ENCODE assay signal across 10 cellular contexts in the genomic region with DNA sequence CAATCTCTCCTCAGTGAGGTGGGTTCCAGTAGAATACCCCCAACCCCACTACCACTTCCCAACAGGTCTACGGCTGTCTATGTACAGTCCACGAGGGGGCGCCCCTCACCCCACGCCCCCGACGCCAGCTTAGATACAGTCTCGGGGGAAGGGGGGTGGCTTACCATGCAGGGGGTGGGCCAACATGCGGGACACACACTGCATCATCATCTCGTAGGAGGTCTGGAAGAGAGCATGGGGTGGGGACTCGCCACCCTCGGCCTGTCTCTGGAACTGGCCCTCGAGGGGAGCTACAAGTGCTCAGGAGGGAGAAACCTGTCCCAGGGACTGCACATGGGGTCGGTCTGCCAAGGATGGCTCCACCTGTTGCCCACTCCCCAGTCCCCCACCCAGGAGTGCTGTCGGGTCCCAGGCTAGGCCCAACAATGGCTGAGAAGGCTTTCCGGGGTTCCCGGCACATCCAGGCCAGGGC. TPM values are rescaled to one million over a fixed set of nuclear protein-coding genes. Genes with fewer than 3 reads are reported as not detected.
DNase-seq lines count a peak whose midpoint lies in the region; ATAC-seq, FAIRE-seq and TF ChIP-seq lines count a peak whose summit lies in the region.
"Had no signal": no experiment of that assay in that cellular context is flagged by ENCODE, and none has a peak within 500 bp of the region (broad histone marks: within the 10 kb centered on the region; RNA-seq: fewer than 3 reads in every experiment).

No MANE protein-coding gene starts in this region.

- no peak overlapping the region for H2BK20ac ChIP-seq in H9 (ENCODE audit: low read depth, low read length, poor library complexity, severe bottlenecking)

- H3K4ac ChIP-seq in H9 (ENCODE audit: low read depth, low read length) (no peak overlapping the region), mesendoderm (ENCODE audit: low read depth, low read length) (no peak overlapping the region)

- no peak overlapping the region for H2AFZ ChIP-seq in H9 (ENCODE audit: low read length)
- H2AFZ ChIP-seq in K562 (ENCODE audit: low read depth, low read length): no peak overlapping the region

- BruUV-seq in K562 (replicated peaks; lab: Mats Ljungman, UMichigan): no TSS peak

- peak; percentile 58 for FAIRE-seq in K562 (lab: Jason Lieb, UNC)
- FAIRE-seq: G401.6 had no signal

- no peak overlapping the region for H2BK12ac ChIP-seq in H9 (ENCODE audit: insufficient read length, low read depth, low read length)

- no peak for TF ChIP-seq EP300 in K562 (IDR thresholded peaks at IDR 0.05; ENCODE audit: low read length)

- H3K9ac ChIP-seq in H9 (ENCODE audit: extremely low read depth, insufficient read length, low read length) (no peak overlapping the region), K562 (ENCODE audit: insufficient read depth in 1 of 2, low read depth in 2 of 2, low read length in 2 of 2) (peak overlapping the region in 1 of 2 experiments; percentile 29; a peak in 1 of 4 replicates), mesendoderm (ENCODE audit: low read length) (no peak overlapping the region)

- H3K4me2 ChIP-seq in H9 (ENCODE audit: insufficient read depth, insufficient read length, low read length) (no peak overlapping the region), K562 (ENCODE audit: insufficient read depth, low read length) (no peak overlapping the region), mesendoderm (ENCODE audit: low read length) (no peak overlapping the region)

- H4K20me1 ChIP-seq in H9 (ENCODE audit: control insufficient read depth, insufficient read depth, insufficient read length) (no peaks in the 10 kb centered on the region), K562 (replicated peaks; ENCODE audit: control insufficient read depth, insufficient read depth, low read length) (peaks cover 38% of the 10 kb centered on the region)

- H3K23ac ChIP-seq in H9 (ENCODE audit: insufficient read length, low read depth, low read length) (no peak overlapping the region), mesendoderm (ENCODE audit: low read length) (no peak overlapping the region)

- H3K36me3 Mint-ChIP-seq in H9 (ENCODE audit: insufficient read depth in 1 of 3, low read depth in 3 of 3): peaks cover 51 to 76% (median 68%) of the 10 kb centered on the region in 3 experiments; a peak in 6 of 7 replicates

- H3K4me1 ChIP-seq in H9 (ENCODE audit: insufficient read depth, low read length) (peaks cover 5% of the 10 kb centered on the region; the same call in 1 of the 2 replicates), K562 (replicated peaks in 1 of 2; ENCODE audit: control insufficient read depth in 2 of 2, insufficient read depth in 2 of 2, low read length in 2 of 2) (peaks cover 2 to 9% of the 10 kb centered on the region in 2 experiments; a peak in 4 of 5 replicates), mesendoderm (ENCODE audit: control insufficient read depth, low read depth, low read length) (no peaks in the 10 kb centered on the region)

- no peaks in the 10 kb centered on the region for H3K9me3 Mint-ChIP-seq in H9

- no peaks in the 10 kb centered on the region for H3K27me3 Mint-ChIP-seq in H9 (ENCODE audit: low read depth)

- H3K18ac ChIP-seq in H9 (ENCODE audit: insufficient read length, low read depth, low read length): no peak overlapping the region
- H3K18ac ChIP-seq in mesendoderm (ENCODE audit: low read length): no peak overlapping the region

- POLR2A ChIA-PET in K562 (lab: Yijun Ruan, JAX): interaction anchor here (0.6 to 1.1 kb wide), 7 partner anchors 9 to 1270 kb away, joined by 3 read pairs; no protein-coding TSS in a partner anchor

- no peak overlapping the region for H2BK120ac ChIP-seq in H9 (ENCODE audit: low read depth, low read length, poor library complexity, severe bottlenecking)
- H2BK120ac ChIP-seq in mesendoderm (ENCODE audit: low read depth, low read length): no peak overlapping the region

- CTCF ChIA-PET in K562 (lab: Yijun Ruan, JAX; ENCODE audit: low intra/inter-chr PET ratio): no interaction called here

- H3K36me3 ChIP-seq in K562 (ENCODE audit: control insufficient read depth, insufficient read depth, low read length) (peaks cover 97% of the 10 kb centered on the region), mesendoderm (ENCODE audit: control insufficient read depth, insufficient read depth, low read length) (peaks cover 37% of the 10 kb centered on the region)

- intact Hi-C loops in K562 (cut with micrococcal nuclease): loop anchor here (1.0 kb wide), 1 partner anchor 41 kb away; no protein-coding TSS in a partner anchor

- peak in 1 of 2 experiments; percentile 34; a peak in 3 of 4 replicates for TF ChIP-seq RAD21 in K562 (CRISPR knock-in tag; conservative IDR thresholded peaks at IDR 0.05 in 1 of 2, IDR thresholded peaks at IDR 0.05 in 1 of 2)

- H3K27me3 ChIP-seq in H9 (ENCODE audit: insufficient read depth, low read length) (no peaks in the 10 kb centered on the region), K562 (ENCODE audit: control insufficient read depth in 2 of 2, insufficient read depth in 2 of 2, low read length in 2 of 2) (no peaks in the 10 kb centered on the region), mesendoderm (ENCODE audit: insufficient read depth, low read length, poor library complexity) (no peaks in the 10 kb centered on the region)

- H4K5ac ChIP-seq in H9 (ENCODE audit: insufficient read length, low read depth, low read length) (no peak overlapping the region), mesendoderm (ENCODE audit: low read length) (no peak overlapping the region)

- H3K79me1 ChIP-seq in H9 (ENCODE audit: insufficient read depth, low read depth, low read length, poor library complexity, severe bottlenecking): peaks cover 3% of the 10 kb centered on the region
- H3K79me1 ChIP-seq in mesendoderm (ENCODE audit: low read length): peaks cover 27% of the 10 kb centered on the region

- H2BK5ac ChIP-seq in H9 (ENCODE audit: insufficient read length, low read length) (no peak overlapping the region), mesendoderm (ENCODE audit: low read length) (no peak overlapping the region)

- no peak overlapping the region for H3T11ph ChIP-seq in H9 (ENCODE audit: low read length)

- no peak overlapping the region; a peak in 1 of 7 replicates for H3K27ac Mint-ChIP-seq in H9

- H3K9me3 ChIP-seq in H9 (ENCODE audit: control insufficient read depth, low read depth, low read length): no peaks in the 10 kb centered on the region
- H3K9me3 ChIP-seq in K562 (replicated peaks; ENCODE audit: control insufficient read depth, insufficient read depth, low read depth, low read length): no peaks in the 10 kb centered on the region

- peaks cover 25 to 28% of the 10 kb centered on the region in 2 experiments for H3K4me1 Mint-ChIP-seq in H9

- in situ Hi-C loops in K562 (cut with MboI): no loop called here

- no peak for TF ChIP-seq POLR2A in K562 (conservative IDR thresholded peaks at IDR 0.05)

- H3K4me3 ChIP-seq in AG09309 (ENCODE audit: control insufficient read depth, low read depth, low read length) (no peak overlapping the region), K562 (no peak overlapping the region), mesendoderm (ENCODE audit: low read length) (no peak overlapping the region)

- peak; percentile 48 for TF ChIP-seq CTCF in AG09309 (IDR thresholded peaks at IDR 0.05; ENCODE audit: control insufficient read depth, insufficient read depth, low read depth, low read length, missing control alignments)
- TF ChIP-seq CTCF in H9 (conservative IDR thresholded peaks at IDR 0.05): peak; percentile 71
- TF ChIP-seq CTCF in K562 (IDR thresholded peaks at IDR 0.05 in 2 of 3, conservative IDR thresholded peaks at IDR 0.05 in 1 of 3; ENCODE audit: insufficient read depth in 2 of 3, low read depth in 1 of 3, low read length in 3 of 3): peak; percentile 65 to 82 (median 76)

- H3K79me2 ChIP-seq in H9 (ENCODE audit: insufficient read depth, low read length): peaks cover 18% of the 10 kb centered on the region; the same call in 1 of the 2 replicates
- peaks cover 35% of the 10 kb centered on the region for H3K79me2 ChIP-seq in K562 (ENCODE audit: control insufficient read depth, insufficient read depth, low read length)
- peaks cover 36% of the 10 kb centered on the region for H3K79me2 ChIP-seq in mesendoderm (ENCODE audit: control insufficient read depth, insufficient read depth, low read length)

- H2AK5ac ChIP-seq in H9 (ENCODE audit: insufficient read length, low read length) (no peak overlapping the region), mesendoderm (ENCODE audit: low read length) (no peak overlapping the region)

- ATAC-seq in K562: peak; percentile 83
- ATAC-seq in GM18907 (IDR thresholded peaks at IDR 0.05; ENCODE audit: unreplicated experiment): no peak
- no peak for ATAC-seq in HG02623 (IDR thresholded peaks at IDR 0.05; ENCODE audit: unreplicated experiment)

- no CpG with 5 or more reads among the region's 16 CpGs for WGBS in H9 (ENCODE audit: extremely low coverage, insufficient read length, low lambda C conversion rate)
- 64% methylated on average over 15 of the region's 16 CpGs for WGBS in K562 (ENCODE audit: insufficient coverage, low coverage, missing lambda C conversion rate)
- no CpG with 5 or more reads among the region's 16 CpGs for WGBS in mesendoderm (ENCODE audit: extremely low coverage, insufficient coverage, low lambda C conversion rate)

- H2BK15ac ChIP-seq in H9 (ENCODE audit: low read depth, low read length) (no peak overlapping the region), mesendoderm (replicated peaks; ENCODE audit: low read depth) (no peak overlapping the region)

- DNase-seq in AG09309 (ENCODE audit: low read depth): no peak
- peak; percentile 61 for DNase-seq in H9
- peak; percentile 67 to 83 (median 80) for DNase-seq in K562 (ENCODE audit: extremely low read depth in 1 of 4, low spot score in 3 of 4)
- DNase-seq in mesendoderm: peak; percentile 67
- DNase-seq in COR-L47 (lab: John Stamatoyannopoulos, UW): no peak
- DNase-seq in occipital lobe (lab: John Stamatoyannopoulos, UW): no peak
- DNase-seq: NCI-H146 had no signal

- H3K23me2 ChIP-seq in H9 (ENCODE audit: insufficient read length, low read depth, low read length, poor library complexity, severe bottlenecking): no peaks in the 10 kb centered on the region

- H3K9me1 ChIP-seq in K562 (ENCODE audit: control insufficient read depth, insufficient read depth, low read length): peaks cover 8% of the 10 kb centered on the region

- H3K56ac ChIP-seq in H9 (ENCODE audit: insufficient read length, low read depth, low read length): no peak overlapping the region
- H3K56ac ChIP-seq in mesendoderm (ENCODE audit: low read length): no peak overlapping the region

- H4K8ac ChIP-seq in H9 (replicated peaks; ENCODE audit: insufficient read length, low read depth, low read length) (no peak overlapping the region), mesendoderm (ENCODE audit: low read depth, low read length) (no peak overlapping the region)

- no peak overlapping the region for H3K4me3 Mint-ChIP-seq in H9

- H3K14ac ChIP-seq in H9 (ENCODE audit: insufficient read depth, low read length): no peak overlapping the region

- H3K27ac ChIP-seq in H9 (ENCODE audit: insufficient read length, low read depth, low read length) (no peak overlapping the region), K562 (ENCODE audit: extremely low read depth, low read depth, low read length) (no peak overlapping the region), mesendoderm (ENCODE audit: low read depth, low read length) (no peak overlapping the region)

- no peak overlapping the region for H4K91ac ChIP-seq in H9 (ENCODE audit: insufficient read length, low read depth, low read length)

RNA-seq across cellular contexts. Expression of a gene that starts 8.5 kb away (rescaled TPM):
- total RNA-seq in H9 (2021) (200 and 205 TPM in 2 replicates), K562 (2014; rRNA removed) (118 and 148 TPM in 2 replicates), K562 (2014; rRNA removed; fragmentation: Illumina TruSeq; extraction: Trizol) (98.3 and 112 TPM in 2 replicates), K562 (2015; rRNA removed; fragmentation: Illumina TruSeq; extraction: Trizol) (114 and 122 TPM in 2 replicates), K562 (2021) (153 and 161 TPM in 2 replicates), occipital lobe (133 TPM)
- total RNA-seq in K562 (2011; cell fraction: chromatin; rRNA removed; ENCODE audit: low replicate concordance): 102 and 218 TPM in 2 replicates
- total RNA-seq in K562 (2011; cell fraction: nucleolus; rRNA removed): 162 and 195 TPM in 2 replicates
- 126 and 134 TPM in 2 replicates for total RNA-seq in K562 (2011; cell fraction: nucleoplasm; rRNA removed)
- polyA plus RNA-seq in K562 (2011; rRNA removed) (135 and 137 TPM in 2 replicates), K562 (2014; fragmentation: Illumina TruSeq; extraction: Trizol) (125 and 128 TPM in 2 replicates), K562 (2014; fragmentation: Nextera tagmentation; extraction: Ambion mirVana) (10 to 100 TPM in 1 of 2 experiments, 1 to 10 TPM in 1; 7.9 to 14.1 TPM), K562 (2014; rRNA removed) (102 and 116 TPM in 2 replicates)
- 156 and 157 TPM in 2 replicates for polyA plus RNA-seq in K562 (2011; cell fraction: cytosol; rRNA removed)
- polyA plus RNA-seq in K562 (2011; cell fraction: nucleus; rRNA removed): 338 and 345 TPM in 2 replicates
- 148 and 189 TPM in 2 replicates for polyA plus RNA-seq in K562 (2012)
- 101 and 125 TPM in 2 replicates for polyA minus RNA-seq in K562 (2011; rRNA and poly(A)+ RNA removed)
- polyA minus RNA-seq in K562 (2011; cell fraction: cytosol; rRNA and poly(A)+ RNA removed): 65.4 and 66.7 TPM in 2 replicates
- 139 and 166 TPM in 2 replicates for polyA minus RNA-seq in K562 (2011; cell fraction: nucleus; rRNA and poly(A)+ RNA removed)
- 117 TPM for polyA plus RNA-seq in mesendoderm (2013, experiment 1 of 2)
- polyA plus RNA-seq in mesendoderm (2013, experiment 2 of 2): 118 TPM

RNA-seq across cellular contexts. Expression of a gene that starts 23.0 kb away (rescaled TPM):
- total RNA-seq in H9 (2021) (not detected in 2 replicates), K562 (2014; rRNA removed) (0.12 and 0.18 TPM in 2 replicates), K562 (2014; rRNA removed; fragmentation: Illumina TruSeq; extraction: Trizol) (not detected in 2 replicates), K562 (2015; rRNA removed; fragmentation: Illumina TruSeq; extraction: Trizol) (not detected in 2 replicates), K562 (2021) (0.18 TPM in 1 of 2 replicates, not detected in the other), occipital lobe (0.78 TPM)
- total RNA-seq in K562 (2011; cell fraction: chromatin; rRNA removed; ENCODE audit: low replicate concordance): 0.42 TPM in 1 of 2 replicates, not detected in the other
- total RNA-seq in K562 (2011; cell fraction: nucleolus; rRNA removed): 0.33 TPM in 1 of 2 replicates, not detected in the other
- total RNA-seq in K562 (2011; cell fraction: nucleoplasm; rRNA removed): 0.15 and 0.84 TPM in 2 replicates
- polyA plus RNA-seq in K562 (2011; rRNA removed) (0.06 TPM in 1 of 2 replicates, not detected in the other), K562 (2014; fragmentation: Illumina TruSeq; extraction: Trizol) (0.08 TPM in 1 of 2 replicates, not detected in the other), K562 (2014; fragmentation: Nextera tagmentation; extraction: Ambion mirVana) (not detected), K562 (2014; rRNA removed) (0.54 TPM in 1 of 2 replicates, not detected in the other)
- polyA plus RNA-seq in K562 (2011; cell fraction: cytosol; rRNA removed): not detected in 2 replicates
- polyA plus RNA-seq in K562 (2011; cell fraction: nucleus; rRNA removed): 0.06 and 0.13 TPM in 2 replicates
- polyA plus RNA-seq in K562 (2012): 0.10 and 0.64 TPM in 2 replicates
- polyA minus RNA-seq in K562 (2011; rRNA and poly(A)+ RNA removed): not detected in 2 replicates
- not detected in 2 replicates for polyA minus RNA-seq in K562 (2011; cell fraction: cytosol; rRNA and poly(A)+ RNA removed)
- 0.33 TPM in 1 of 2 replicates, not detected in the other for polyA minus RNA-seq in K562 (2011; cell fraction: nucleus; rRNA and poly(A)+ RNA removed)
- not detected for polyA plus RNA-seq in mesendoderm (2013, experiment 1 of 2)
- not detected for polyA plus RNA-seq in mesendoderm (2013, experiment 2 of 2)

RNA-seq across cellular contexts. Expression of a gene that starts 27.9 kb away (rescaled TPM):
- total RNA-seq in H9 (2021): 0.09 and 0.13 TPM in 2 replicates
- total RNA-seq in K562 (2011; cell fraction: chromatin; rRNA removed; ENCODE audit: low replicate concordance): 0.30 and 0.49 TPM in 2 replicates
- total RNA-seq in K562 (2011; cell fraction: nucleolus; rRNA removed): 0.13 TPM in 1 of 2 replicates, not detected in the other
- 0.37 TPM in 1 of 2 replicates, not detected in the other for total RNA-seq in K562 (2011; cell fraction: nucleoplasm; rRNA removed)
- 0.04 TPM in 1 of 2 replicates, not detected in the other for total RNA-seq in K562 (2014; rRNA removed)
- total RNA-seq in K562 (2014; rRNA removed; fragmentation: Illumina TruSeq; extraction: Trizol): not detected in 2 replicates
- total RNA-seq in K562 (2015; rRNA removed; fragmentation: Illumina TruSeq; extraction: Trizol): 0.15 TPM in 1 of 2 replicates, not detected in the other
- total RNA-seq in K562 (2021): 0.13 TPM in 1 of 2 replicates, not detected in the other
- polyA plus RNA-seq in K562 (2011; rRNA removed): 0.04 TPM in 1 of 2 replicates, not detected in the other
- 0.04 and 0.06 TPM in 2 replicates for polyA plus RNA-seq in K562 (2011; cell fraction: cytosol; rRNA removed)
- 0.15 and 0.44 TPM in 2 replicates for polyA plus RNA-seq in K562 (2011; cell fraction: nucleus; rRNA removed)
- polyA plus RNA-seq in K562 (2012): 0.17 and 0.42 TPM in 2 replicates
- not detected in 2 replicates for polyA plus RNA-seq in K562 (2014; fragmentation: Illumina TruSeq; extraction: Trizol)
- not detected for polyA plus RNA-seq in K562 (2014; fragmentation: Nextera tagmentation; extraction: Ambion mirVana)
- 0.09 TPM in 1 of 2 replicates, not detected in the other for polyA plus RNA-seq in K562 (2014; rRNA removed)
- polyA minus RNA-seq in K562 (2011; rRNA and poly(A)+ RNA removed): 0.03 TPM in 1 of 2 replicates, not detected in the other
- polyA minus RNA-seq in K562 (2011; cell fraction: cytosol; rRNA and poly(A)+ RNA removed): not detected in 2 replicates
- polyA minus RNA-seq in K562 (2011; cell fraction: nucleus; rRNA and poly(A)+ RNA removed): 0.33 TPM in 1 of 2 replicates, not detected in the other
- 0.18 TPM for polyA plus RNA-seq in mesendoderm (2013, experiment 1 of 2)
- polyA plus RNA-seq in mesendoderm (2013, experiment 2 of 2): 0.20 TPM
- 2.0 TPM for total RNA-seq in occipital lobe

Comparison
In these comparisons a context has a peak if more than half of its experiments do, and no peak if none do; other contexts are left out.
1. DNase-seq: peak in H9 (single experiment), K562 (4 of 4) and mesendoderm (single experiment); none in AG09309 (single experiment), COR-L47 (single experiment) and occipital lobe (single experiment).
2. Peak in every context shown above with its lines, with median percentiles within 50 percentile points of each other: CTCF ChIP-seq.